14 cellular contexts compared by ENCODE assay signal in the genomic region with DNA sequence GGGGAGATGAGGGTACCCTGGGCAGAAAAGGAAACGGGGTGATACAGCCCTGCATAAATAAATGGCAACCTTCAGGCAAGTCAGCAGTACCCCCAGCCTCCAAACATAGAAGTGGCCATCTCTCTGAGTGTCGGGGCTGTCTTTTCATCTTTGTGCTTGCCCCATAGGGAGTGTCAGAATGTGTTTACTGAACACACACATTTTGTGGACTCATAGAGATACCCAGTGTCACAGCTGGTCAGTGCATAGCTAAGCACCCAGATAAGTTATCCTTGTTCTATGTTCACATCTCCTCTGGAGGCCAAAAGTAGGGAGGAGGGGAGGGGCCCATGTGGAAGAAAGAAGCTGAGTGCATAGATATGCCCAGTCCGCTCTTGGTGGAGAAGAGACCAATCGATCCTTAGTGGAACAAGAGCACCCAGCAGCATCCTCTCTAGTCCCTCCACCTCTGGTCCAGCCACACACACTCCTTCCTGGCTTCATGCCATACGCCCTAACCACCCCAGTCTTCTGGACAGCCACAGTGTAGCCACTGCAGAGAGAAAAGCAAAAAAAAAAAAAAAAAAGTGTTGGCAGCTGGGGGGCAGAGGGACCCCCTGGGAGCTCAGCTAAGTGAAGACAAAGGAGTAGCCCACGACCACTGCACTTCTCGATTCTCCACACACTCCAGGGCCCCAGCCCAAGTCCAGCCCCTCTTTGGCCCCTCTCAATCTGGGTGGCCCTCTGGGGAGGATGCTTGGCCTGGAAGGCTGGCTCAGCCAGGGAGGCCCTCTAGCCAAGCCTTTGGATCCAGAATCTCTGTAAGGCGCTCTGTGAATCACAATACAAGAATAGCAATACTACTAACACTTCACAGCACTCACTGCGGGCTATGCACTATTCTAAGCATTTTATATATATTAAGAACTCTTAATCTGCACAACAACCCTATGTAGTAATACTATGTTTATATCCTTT. TPM values are rescaled to one million over a fixed set of nuclear protein-coding genes. Genes with fewer than 3 reads are reported as not detected.
A peak's percentile ranks its signal among the peaks of the same experiment; 100 is the strongest.
DNase-seq lines count a peak whose midpoint lies in the region; TF ChIP-seq lines count a peak whose summit lies in the region.
"Had no signal": no experiment of that assay in that cellular context is flagged by ENCODE, and none has a peak within 500 bp of the region (broad histone marks: within the 10 kb centered on the region; RNA-seq: fewer than 3 reads in every experiment).

No MANE protein-coding gene starts in this region.

- H3K9me3 ChIP-seq in esophagus (ENCODE audit: control insufficient read depth in 2 of 2, insufficient read depth in 1 of 2, low read depth in 1 of 2, low read length in 1 of 2) (no peaks in the 10 kb centered on the region), muscle layer of colon (ENCODE audit: low read length) (no peaks in the 10 kb centered on the region), tibial nerve (no peaks in the 10 kb centered on the region)
- H3K9me3 ChIP-seq: pancreas had no signal

- no peak for TF ChIP-seq POLR2A in tibial nerve (IDR thresholded peaks at IDR 0.05)

- peak overlapping the region; percentile 99 for H3K9ac ChIP-seq in muscle layer of colon (ENCODE audit: low read length)

- TF ChIP-seq CTCF in tibial nerve (IDR thresholded peaks at IDR 0.05): no peak

- TF ChIP-seq EP300 in tibial nerve (IDR thresholded peaks at IDR 0.05): no peak

- 68 to 71% methylated on average over 9 of the region's 9 CpGs for WGBS in esophagus, 2 donors
- 32 to 38% methylated on average over 9 of the region's 9 CpGs for WGBS in tibial nerve, 2 donors

- H3K27me3 ChIP-seq in esophagus (ENCODE audit: control insufficient read depth in 1 of 2, insufficient read depth in 2 of 2, low read length in 2 of 2) (peaks cover 0 to 2% of the 10 kb centered on the region in 2 donors), muscle layer of colon (ENCODE audit: control insufficient read depth in 1 of 2, insufficient read depth in 2 of 2, low read length in 2 of 2) (no peaks in the 10 kb centered on the region), tibial nerve (no peaks in the 10 kb centered on the region)
- H3K27me3 ChIP-seq: pancreas had no signal

- H3K4me1 ChIP-seq in esophagus (ENCODE audit: control insufficient read depth in 2 of 2, insufficient read depth in 2 of 2, low read length in 1 of 2) (peaks cover 6 to 7% of the 10 kb centered on the region in 2 donors), muscle layer of colon (ENCODE audit: insufficient read depth, low read length) (peaks cover 53% of the 10 kb centered on the region), tibial nerve (peaks cover 0 to 87% (median 23%) of the 10 kb centered on the region in 4 donors)

- H3K4me3 ChIP-seq in esophagus (ENCODE audit: low read depth in 1 of 2, low read length in 2 of 2): peak overlapping the region in 1 of 2 donors; percentile 0
- H3K4me3 ChIP-seq in muscle layer of colon (ENCODE audit: low read depth in 1 of 2, low read length in 2 of 2): peak overlapping the region; percentile 92 to 97
- peak overlapping the region; percentile 56 to 76 (median 62) for H3K4me3 ChIP-seq in tibial nerve
- H3K4me3 ChIP-seq: lung, pancreas had no signal

- DNase-seq in tibial nerve (ENCODE audit: low spot score in 2 of 2) (no peak), NCI-H748 treated with DMSO at 0.1 percent for 48 hours (lab: John Stamatoyannopoulos, UW) (no peak), RKO (ENCODE audit: low spot score) (no peak), LoVo (ENCODE audit: low spot score) (no peak)
- DNase-seq: activated naive CD8-positive, alpha-beta T cell treated with anti-CD3 and anti-CD28 coated beads, Interleukin-2, amount 10 ng/mL, durations not matched to agents 7 days and 5 days; effector CD8-positive, alpha-beta T cell; HCEC 1CT; head of caudate nucleus; NCI-H1105; pancreas; stimulated activated CD4-positive, alpha-beta T cell treated with anti-CD3 and anti-CD28 coated beads, Interleukin-2, amount 100 ng/mL, for 48 hours had no signal

- H3K36me3 ChIP-seq in esophagus (ENCODE audit: control insufficient read depth in 2 of 2, insufficient read depth in 2 of 2, low read length in 1 of 2) (no peaks in the 10 kb centered on the region), muscle layer of colon (ENCODE audit: insufficient read depth, low read length) (peaks cover 15% of the 10 kb centered on the region), tibial nerve (peaks cover 0 to 10% (median 0%) of the 10 kb centered on the region in 3 donors)
- H3K36me3 ChIP-seq: pancreas had no signal

- H3K27ac ChIP-seq in esophagus (ENCODE audit: low read depth in 2 of 2, low read length in 1 of 2) (peak overlapping the region; percentile 17 to 75), muscle layer of colon (ENCODE audit: low read depth, low read length) (peak overlapping the region; percentile 89), tibial nerve (peak overlapping the region in 3 of 4 donors; percentile 70 to 89 (median 74))
- H3K27ac ChIP-seq: pancreas had no signal

RNA-seq across cellular contexts. Expression of a gene that starts 2.6 kb away (rescaled TPM):
- polyA plus RNA-seq in esophagus: 10 to 100 TPM; 15.3 to 24.6 TPM
- 100 to 1,000 TPM; 118 to 192 (median 146) TPM for total RNA-seq in tibial nerve

RNA-seq across cellular contexts. Expression of a gene that starts 10.7 kb away (rescaled TPM):
- 100 to 1,000 TPM; 269 to 326 TPM for polyA plus RNA-seq in esophagus
- total RNA-seq in tibial nerve: 100 to 1,000 TPM; 212 to 322 (median 264) TPM

RNA-seq across cellular contexts. Expression of a gene that starts 15.1 kb away (rescaled TPM):
- polyA plus RNA-seq in esophagus: 10 to 100 TPM in 1 of 2 donors, 1 to 10 TPM in 1; 3.3 to 12.7 TPM
- total RNA-seq in tibial nerve: 10 to 100 TPM; 28.0 to 54.6 (median 38.4) TPM

RNA-seq across cellular contexts. Expression of a gene that starts 23.7 kb away (rescaled TPM):
- polyA plus RNA-seq in esophagus: 100 to 1,000 TPM; 334 to 463 TPM
- 100 to 1,000 TPM; 478 to 624 (median 544) TPM for total RNA-seq in tibial nerve

RNA-seq across cellular contexts. Expression of a gene that starts 37.8 kb away (rescaled TPM):
- under 1 TPM; 0.43 to 0.65 TPM for polyA plus RNA-seq in esophagus
- 1 to 10 TPM; 1.8 to 5.7 (median 4.0) TPM for total RNA-seq in tibial nerve
